33 cellular contexts compared by ENCODE assay signal in the genomic region with DNA sequence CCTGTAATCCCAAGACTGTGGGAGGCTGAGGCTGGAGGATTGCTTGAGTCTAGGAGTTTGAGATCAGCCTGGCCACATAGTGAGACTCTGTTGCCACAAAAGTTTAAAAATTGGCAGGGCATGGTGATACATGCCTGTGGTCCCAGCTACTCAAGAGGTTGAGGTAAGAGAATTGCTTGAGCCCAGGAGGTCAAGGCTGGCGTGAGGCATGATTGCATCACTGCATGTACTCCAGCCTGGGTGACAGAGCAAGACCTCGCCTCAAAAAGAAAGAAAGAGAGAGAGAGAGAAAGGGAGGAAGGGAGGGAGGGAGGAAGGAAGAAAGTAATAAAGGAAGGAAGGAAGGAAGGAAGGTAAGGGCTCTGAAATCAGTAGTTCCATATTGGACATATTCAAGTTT. TPM values are rescaled to one million over a fixed set of nuclear protein-coding genes. Genes with fewer than 3 reads are reported as not detected.
"Had no signal": no experiment of that assay in that cellular context is flagged by ENCODE, and none has a peak within 500 bp of the region (broad histone marks: within the 10 kb centered on the region; RNA-seq: fewer than 3 reads in every experiment).

No MANE protein-coding gene starts in this region.

- H3K9ac ChIP-seq: KMS-11 had no signal

- H3K27me3 ChIP-seq: ascending aorta, SJCRH30 had no signal

- H3K4me1 Mint-ChIP-seq: activated CD4-positive, alpha-beta T cell treated with anti-CD3 and anti-CD28 coated beads, Interleukin-2, amount 10 ng/mL, durations not matched to agents 24 days and 14 days; activated naive CD4-positive, alpha-beta T cell treated with anti-CD3 and anti-CD28 coated beads, Interleukin-2, amount 50 U/mL, for 24 hours; brain had no signal

- H3K27ac ChIP-seq: ascending aorta, KMS-11, SJCRH30, SK-N-MC had no signal

- DNase-seq: activated CD4-positive, alpha-beta T cell treated with anti-CD3 and anti-CD28 coated beads, Interleukin-2, amount 10 ng/mL, durations not matched to agents 24 days and 14 days; activated CD4-positive, alpha-beta T cell treated with anti-CD3 and anti-CD28 coated beads, Interleukin-2, amount 50 U/mL, for 4 hours; activated CD8-positive, alpha-beta T cell treated with anti-CD3 and anti-CD28 coated beads for 36 hours; activated gamma-delta T cell; activated naive CD4-positive, alpha-beta T cell treated with Interleukin-2 at 50 U/mL for 16 hours; activated naive CD8-positive, alpha-beta T cell treated with anti-CD3 and anti-CD28 coated beads, Interleukin-2, amount 10 ng/mL, durations not matched to agents 7 days and 5 days; activated T-cell treated with anti-CD3 and anti-CD28 coated beads, Interleukin-2, amount 50 U/mL, for 24 hours; amygdala; caudate nucleus; MM.1S; MV-4-11; NCI-H1092; NCI-H1436 treated with DMSO at 0.1 percent for 48 hours; NCI-H1694 treated with DMSO at 0.1 percent for 48 hours; NCI-H2029; NCI-H345; NCI-H524 treated with DMSO at 0.1 percent for 48 hours; SHP77; SJCRH30 had no signal

- H3K4me2 ChIP-seq: KMS-11 had no signal

- ATAC-seq: activated CD8-positive, alpha-beta T cell treated with anti-CD3 and anti-CD28 coated beads for 36 hours; Panc1 had no signal

- H3K9me3 Mint-ChIP-seq: activated CD4-positive, alpha-beta T cell treated with anti-CD3 and anti-CD28 coated beads, Interleukin-2, amount 10 ng/mL, durations not matched to agents 24 days and 14 days; activated CD8-positive, alpha-beta T cell treated with anti-CD3 and anti-CD28 coated beads for 36 hours; activated naive CD8-positive, alpha-beta T cell treated with anti-CD3 and anti-CD28 coated beads, Interleukin-2, amount 10 ng/mL, durations not matched to agents 7 days and 5 days; activated T-cell treated with anti-CD3 and anti-CD28 coated beads, Interleukin-2, amount 50 U/mL, for 24 hours; activated T-helper 2 cell treated with anti-CD3 and anti-CD28 coated beads, Interferon-gamma antibody, Interleukin-2, Interleukin-4, amounts not matched to agents 10 μg/mL and 5 μg/mL and 100 μg/mL, durations not matched to agents 14 hours and 24 hours and 36 hours; T-helper 1 cell treated with Interleukin-12 subunit alpha and Interleukin-12 subunit beta and Interleukin-4 antibody, amounts not matched to agents 30 μg/mL and 1 μg/mL, for 36 hours; T-helper 2 cell treated with Interferon-gamma antibody and Interleukin-4, amounts not matched to agents 5 μg/mL and 100 μg/mL, for 36 hours had no signal

- H3K27me3 Mint-ChIP-seq: activated CD8-positive, alpha-beta T cell treated with anti-CD3 and anti-CD28 coated beads for 36 hours had no signal

- H3K9me3 ChIP-seq: ascending aorta, SJCRH30 had no signal

- H3K4me1 ChIP-seq: ascending aorta, SJCRH30 had no signal

- H3K36me3 ChIP-seq: ascending aorta, SJCRH30 had no signal

- H3K4me3 Mint-ChIP-seq: activated CD4-positive, alpha-beta T cell treated with anti-CD3 and anti-CD28 coated beads, Interleukin-2, amount 10 ng/mL, durations not matched to agents 24 days and 14 days; activated CD8-positive, alpha-beta T cell treated with anti-CD3 and anti-CD28 coated beads for 36 hours; activated naive CD4-positive, alpha-beta T cell treated with anti-CD3 and anti-CD28 coated beads, Interleukin-2, amount 50 U/mL, for 24 hours; activated naive CD8-positive, alpha-beta T cell treated with anti-CD3 and anti-CD28 coated beads, Interleukin-2, amount 10 ng/mL, durations not matched to agents 7 days and 5 days; activated T-cell treated with anti-CD3 and anti-CD28 coated beads, Interleukin-2, amount 50 U/mL, for 24 hours; brain; T-helper 1 cell treated with Interleukin-12 subunit alpha and Interleukin-12 subunit beta and Interleukin-4 antibody, amounts not matched to agents 30 μg/mL and 1 μg/mL, for 36 hours; T-helper 2 cell treated with Interferon-gamma antibody and Interleukin-4, amounts not matched to agents 5 μg/mL and 100 μg/mL, for 36 hours had no signal

- H3K4me3 ChIP-seq: ascending aorta, SJCRH30, SK-N-MC had no signal

- H3K27ac Mint-ChIP-seq: activated CD4-positive, alpha-beta T cell treated with anti-CD3 and anti-CD28 coated beads, Interleukin-2, amount 10 ng/mL, durations not matched to agents 24 days and 14 days; activated CD8-positive, alpha-beta T cell treated with anti-CD3 and anti-CD28 coated beads for 36 hours; activated naive CD4-positive, alpha-beta T cell treated with anti-CD3 and anti-CD28 coated beads, Interleukin-2, amount 50 U/mL, for 24 hours; activated naive CD8-positive, alpha-beta T cell treated with anti-CD3 and anti-CD28 coated beads, Interleukin-2, amount 10 ng/mL, durations not matched to agents 7 days and 5 days; activated T-cell treated with anti-CD3 and anti-CD28 coated beads, Interleukin-2, amount 50 U/mL, for 24 hours; activated T-helper 2 cell treated with anti-CD3 and anti-CD28 coated beads, Interferon-gamma antibody, Interleukin-2, Interleukin-4, amounts not matched to agents 10 μg/mL and 5 μg/mL and 100 μg/mL, durations not matched to agents 14 hours and 24 hours and 36 hours; brain; T-helper 1 cell treated with Interleukin-12 subunit alpha and Interleukin-12 subunit beta and Interleukin-4 antibody, amounts not matched to agents 30 μg/mL and 1 μg/mL, for 36 hours; T-helper 2 cell treated with Interferon-gamma antibody and Interleukin-4, amounts not matched to agents 5 μg/mL and 100 μg/mL, for 36 hours had no signal

- H3K36me3 Mint-ChIP-seq: activated naive CD4-positive, alpha-beta T cell treated with anti-CD3 and anti-CD28 coated beads, Interleukin-2, amount 50 U/mL, for 24 hours; activated naive CD8-positive, alpha-beta T cell treated with anti-CD3 and anti-CD28 coated beads, Interleukin-2, amount 10 ng/mL, durations not matched to agents 7 days and 5 days; brain had no signal

RNA-seq across cellular contexts. Expression of a gene that starts 33.9 kb away (rescaled TPM):
- total RNA-seq: activated CD4-positive, alpha-beta T cell treated with anti-CD3 and anti-CD28 coated beads, Interleukin-2, amount 10 ng/mL, durations not matched to agents 24 days and 14 days; activated CD8-positive, alpha-beta memory T cell treated with anti-CD3 and anti-CD28 coated beads for 36 hours; activated CD8-positive, alpha-beta T cell treated with anti-CD3 and anti-CD28 coated beads for 36 hours; activated naive CD8-positive, alpha-beta T cell treated with anti-CD3 and anti-CD28 coated beads, Interleukin-2, amount 10 ng/mL, durations not matched to agents 7 days and 5 days; activated T-helper 2 cell treated with anti-CD3 and anti-CD28 coated beads, Interferon-gamma antibody, Interleukin-2, Interleukin-4, amounts not matched to agents 10 μg/mL and 5 μg/mL and 100 μg/mL, durations not matched to agents 14 hours and 24 hours and 36 hours; ascending aorta; bronchial epithelial cell; NCI-H460; RPMI7951; SJCRH30 had no signal
- polyA plus RNA-seq: adipose tissue had no signal
